In the genomic region with DNA sequence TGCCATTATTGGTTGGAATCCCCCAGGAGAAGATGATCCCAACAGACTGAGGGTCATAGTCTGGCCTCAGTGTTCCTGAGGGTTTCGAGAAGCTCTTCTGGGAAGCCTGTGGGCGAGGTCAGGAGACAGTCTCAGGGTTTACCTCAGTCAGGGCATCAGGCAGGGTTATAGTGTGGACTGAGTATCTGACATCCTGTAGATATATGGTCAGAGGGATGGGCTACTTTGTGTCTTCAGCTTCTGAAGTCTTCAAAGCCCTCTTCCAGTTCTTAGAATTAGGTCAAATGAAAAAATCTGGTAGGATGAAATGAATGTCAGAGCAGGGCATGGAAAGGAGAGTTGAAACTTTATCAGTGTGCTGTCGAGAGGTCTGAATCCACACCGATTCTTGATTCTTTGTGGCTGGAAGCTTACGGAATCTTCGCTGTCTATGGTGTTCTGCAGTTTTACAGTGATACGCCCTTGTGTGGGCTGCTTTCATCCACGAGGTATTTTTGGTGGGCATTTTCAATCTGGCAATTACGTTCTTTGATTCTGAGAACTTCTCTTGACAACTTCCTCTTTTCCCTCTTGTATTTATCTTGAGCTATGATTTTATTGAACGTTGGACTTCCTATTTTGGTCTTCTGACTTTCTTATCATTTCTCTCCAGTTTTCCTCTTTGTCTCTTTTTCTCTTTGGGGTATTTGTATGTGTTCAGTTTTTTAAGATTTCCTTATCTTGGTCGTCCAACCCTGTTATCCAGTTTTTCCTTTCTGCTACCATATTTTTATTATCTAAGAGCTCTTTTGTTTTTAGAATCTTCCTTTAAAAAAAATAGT, we compare ENCODE assay signal across 10 cellular contexts. TPM values are rescaled to one million over a fixed set of nuclear protein-coding genes. Genes with fewer than 3 reads are reported as not detected.
DNase-seq lines count a peak whose midpoint lies in the region; ATAC-seq and TF ChIP-seq lines count a peak whose summit lies in the region.
"Had no signal": no experiment of that assay in that cellular context is flagged by ENCODE, and none has a peak within 500 bp of the region (broad histone marks: within the 10 kb centered on the region; RNA-seq: fewer than 3 reads in every experiment).

No MANE protein-coding gene starts in this region.

- H3K4me1 ChIP-seq in SK-N-SH (ENCODE audit: control insufficient read depth in 1 of 2, insufficient read depth in 2 of 2, low read depth in 1 of 2, low read length in 1 of 2): peaks cover 2 to 4% of the 10 kb centered on the region in 2 experiments; a peak in 3 of 4 replicates

- ATAC-seq in activated CD8-positive, alpha-beta T cell treated with anti-CD3 and anti-CD28 coated beads for 36 hours: peak; percentile 77
- peak in 2 of 3 donors; percentile 41 to 59 for ATAC-seq in natural killer cell
- no peak for ATAC-seq in HG03025 (IDR thresholded peaks at IDR 0.05; ENCODE audit: low FRiP score, unreplicated experiment)
- ATAC-seq: SK-N-SH treated with all-trans-retinoic acid at 6 μM for 48 hours had no signal

- TF ChIP-seq RAD21 in SK-N-SH (IDR thresholded peaks at IDR 0.05; ENCODE audit: low read length): no peak

- no peaks in the 10 kb centered on the region for H3K9me3 Mint-ChIP-seq in activated CD8-positive, alpha-beta T cell treated with anti-CD3 and anti-CD28 coated beads for 36 hours
- H3K9me3 Mint-ChIP-seq in natural killer cell: no peaks in the 10 kb centered on the region

- H3K27me3 ChIP-seq in SK-N-SH (ENCODE audit: insufficient read depth): no peaks in the 10 kb centered on the region
- H3K27me3 ChIP-seq: testis had no signal

- peaks cover 99% of the 10 kb centered on the region for H3K79me2 ChIP-seq in SK-N-SH (ENCODE audit: insufficient read depth)

- POLR2A ChIA-PET in activated CD8-positive, alpha-beta T cell treated with anti-CD3 and anti-CD28 coated beads for 36 hours (lab: Charles Lee): interaction anchor here (1.2 to 1.9 kb wide), 2 partner anchors 10 to 30 kb away, joined by 4 to 12 read pairs; a partner anchor contains a TSS
- POLR2A ChIA-PET in SK-N-SH (lab: Yijun Ruan, JAX): no interaction called here

- peak overlapping the region; percentile 82 for H3K27ac Mint-ChIP-seq in activated CD8-positive, alpha-beta T cell treated with anti-CD3 and anti-CD28 coated beads for 36 hours
- H3K27ac Mint-ChIP-seq in natural killer cell: peak overlapping the region; percentile 70 to 74

- no peaks in the 10 kb centered on the region for H3K9me2 ChIP-seq in SK-N-SH

- DNase-seq in GM12865 (ENCODE audit: low read depth): peak; percentile 9
- DNase-seq in Kasumi-1 (lab: John Stamatoyannopoulos, UW): peak; percentile 86 to 88
- DNase-seq in activated CD8-positive, alpha-beta T cell treated with anti-CD3 and anti-CD28 coated beads for 36 hours: peak; percentile 40
- no peak for DNase-seq in natural killer cell
- DNase-seq in stimulated activated CD4-positive, alpha-beta T cell treated with anti-CD3 and anti-CD28 coated beads, Interleukin-12 subunit alpha, Interleukin-12 subunit beta, amount 100 ng/mL, for 4 hours: no peak
- DNase-seq in SK-N-SH: no peak
- DNase-seq in hippocampal formation (lab: John Stamatoyannopoulos, UW): no peak
- DNase-seq: testis had no signal

- peaks cover 25% of the 10 kb centered on the region for H3K36me3 Mint-ChIP-seq in activated CD8-positive, alpha-beta T cell treated with anti-CD3 and anti-CD28 coated beads for 36 hours (ENCODE audit: low read depth)
- no peaks in the 10 kb centered on the region for H3K36me3 Mint-ChIP-seq in natural killer cell

- peak overlapping the region; percentile 62 for H3K4me3 Mint-ChIP-seq in activated CD8-positive, alpha-beta T cell treated with anti-CD3 and anti-CD28 coated beads for 36 hours
- peak overlapping the region; percentile 59 for H3K4me3 Mint-ChIP-seq in natural killer cell

- H3K4me2 ChIP-seq in SK-N-SH: no peak overlapping the region

- no peak overlapping the region for H3K27ac ChIP-seq in SK-N-SH (ENCODE audit: low read depth in 2 of 2, low read length in 1 of 2)
- H3K27ac ChIP-seq: testis had no signal

- CTCF ChIA-PET in activated CD8-positive, alpha-beta T cell treated with anti-CD3 and anti-CD28 coated beads for 36 hours (lab: Charles Lee): interaction anchor here (2.2 kb wide), 1 partner anchor 31 kb away, joined by 6 read pairs; a partner anchor contains a TSS
- CTCF ChIA-PET in SK-N-SH (lab: Yijun Ruan, JAX): interaction anchor here (1.5 kb wide), 1 partner anchor 37 kb away, joined by 3 read pairs; no protein-coding TSS in a partner anchor

- H4K20me1 ChIP-seq in SK-N-SH (ENCODE audit: insufficient read depth): peaks cover 91% of the 10 kb centered on the region

- no peak for TF ChIP-seq EP300 in SK-N-SH (IDR thresholded peaks at IDR 0.05; ENCODE audit: borderline replicate concordance in 1 of 2, low read depth in 1 of 2, low read length in 1 of 2)

- peaks cover 16 to 30% of the 10 kb centered on the region in 2 experiments for H3K36me3 ChIP-seq in SK-N-SH (replicated peaks in 1 of 2; ENCODE audit: control insufficient read depth in 1 of 2, insufficient read depth in 2 of 2, low read length in 1 of 2)

- H3K4me1 Mint-ChIP-seq in activated CD8-positive, alpha-beta T cell treated with anti-CD3 and anti-CD28 coated beads for 36 hours (ENCODE audit: low read depth): peaks cover 64% of the 10 kb centered on the region
- peaks cover 70 to 71% of the 10 kb centered on the region in 2 donors for H3K4me1 Mint-ChIP-seq in natural killer cell

- H3K4me3 ChIP-seq in GM12865 (ENCODE audit: low read depth, low read length) (peak overlapping the region; percentile 18), SK-N-SH (ENCODE audit: low read depth in 2 of 2, low read length in 1 of 2) (no peak overlapping the region)
- H3K4me3 ChIP-seq: testis had no signal

- TF ChIP-seq CTCF in GM12865 (IDR thresholded peaks at IDR 0.05; ENCODE audit: insufficient read depth, low read depth, low read length, missing control alignments) (no peak), natural killer cell (IDR thresholded peaks at IDR 0.05) (no peak), SK-N-SH (IDR thresholded peaks at IDR 0.05) (no peak)
- no peak for TF ChIP-seq CTCF in activated CD8-positive, alpha-beta T cell treated with anti-CD3 and anti-CD28 coated beads for 36 hours (IDR thresholded peaks at IDR 0.05)

- no peaks in the 10 kb centered on the region for H3K9me3 ChIP-seq in SK-N-SH
- H3K9me3 ChIP-seq: testis had no signal

- no peaks in the 10 kb centered on the region for H3F3A ChIP-seq in SK-N-SH (replicated peaks; ENCODE audit: insufficient read depth)

- 92% methylated on average over 11 of the region's 11 CpGs for WGBS in SK-N-SH (ENCODE audit: low lambda C conversion rate)

- intact Hi-C loops in activated CD8-positive, alpha-beta T cell treated with anti-CD3 and anti-CD28 coated beads for 36 hours (cut with micrococcal nuclease): no loop called here
- intact Hi-C loops in natural killer cell (cut with micrococcal nuclease): no loop called here

- no peak overlapping the region for H3K9ac ChIP-seq in SK-N-SH

- no peaks in the 10 kb centered on the region for H3K27me3 Mint-ChIP-seq in activated CD8-positive, alpha-beta T cell treated with anti-CD3 and anti-CD28 coated beads for 36 hours
- no peaks in the 10 kb centered on the region for H3K27me3 Mint-ChIP-seq in natural killer cell (ENCODE audit: low read depth in 2 of 2)

- no peak overlapping the region for H2AFZ ChIP-seq in SK-N-SH (ENCODE audit: low read depth)

TF ChIP-seq in SK-N-SH, 30 proteins besides CTCF, POLR2A, EP300 and RAD21 (continues in another document):
- no peak for TF ChIP-seq GATA2 (CRISPR knock-in tag; IDR thresholded peaks at IDR 0.05)
- no peak for TF ChIP-seq TAF1 (IDR thresholded peaks at IDR 0.05; ENCODE audit: borderline replicate concordance, low read depth, low read length)
- TF ChIP-seq FOXJ3 (CRISPR knock-in tag; IDR thresholded peaks at IDR 0.05): no peak
- TF ChIP-seq RFX5 (IDR thresholded peaks at IDR 0.05; ENCODE audit: low read length): no peak
- no peak for TF ChIP-seq SIN3A (IDR thresholded peaks at IDR 0.05; ENCODE audit: borderline replicate concordance, low read depth, low read length)
- TF ChIP-seq, protein P1, sequence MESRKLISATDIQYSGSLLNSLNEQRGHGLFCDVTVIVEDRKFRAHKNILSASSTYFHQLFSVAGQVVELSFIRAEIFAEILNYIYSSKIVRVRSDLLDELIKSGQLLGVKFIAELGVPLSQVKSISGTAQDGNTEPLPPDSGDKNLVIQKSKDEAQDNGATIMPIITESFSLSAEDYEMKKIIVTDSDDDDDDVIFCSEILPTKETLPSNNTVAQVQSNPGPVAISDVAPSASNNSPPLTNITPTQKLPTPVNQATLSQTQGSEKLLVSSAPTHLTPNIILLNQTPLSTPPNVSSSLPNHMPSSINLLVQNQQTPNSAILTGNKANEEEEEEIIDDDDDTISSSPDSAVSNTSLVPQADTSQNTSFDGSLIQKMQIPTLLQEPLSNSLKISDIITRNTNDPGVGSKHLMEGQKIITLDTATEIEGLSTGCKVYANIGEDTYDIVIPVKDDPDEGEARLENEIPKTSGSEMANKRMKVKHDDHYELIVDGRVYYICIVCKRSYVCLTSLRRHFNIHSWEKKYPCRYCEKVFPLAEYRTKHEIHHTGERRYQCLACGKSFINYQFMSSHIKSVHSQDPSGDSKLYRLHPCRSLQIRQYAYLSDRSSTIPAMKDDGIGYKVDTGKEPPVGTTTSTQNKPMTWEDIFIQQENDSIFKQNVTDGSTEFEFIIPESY (IDR thresholded peaks at IDR 0.05; ENCODE audit: borderline replicate concordance, low read depth): no peak
- TF ChIP-seq CHD2 (IDR thresholded peaks at IDR 0.05; ENCODE audit: low read length, partially characterized antibody): no peak
- TF ChIP-seq, protein P2, sequence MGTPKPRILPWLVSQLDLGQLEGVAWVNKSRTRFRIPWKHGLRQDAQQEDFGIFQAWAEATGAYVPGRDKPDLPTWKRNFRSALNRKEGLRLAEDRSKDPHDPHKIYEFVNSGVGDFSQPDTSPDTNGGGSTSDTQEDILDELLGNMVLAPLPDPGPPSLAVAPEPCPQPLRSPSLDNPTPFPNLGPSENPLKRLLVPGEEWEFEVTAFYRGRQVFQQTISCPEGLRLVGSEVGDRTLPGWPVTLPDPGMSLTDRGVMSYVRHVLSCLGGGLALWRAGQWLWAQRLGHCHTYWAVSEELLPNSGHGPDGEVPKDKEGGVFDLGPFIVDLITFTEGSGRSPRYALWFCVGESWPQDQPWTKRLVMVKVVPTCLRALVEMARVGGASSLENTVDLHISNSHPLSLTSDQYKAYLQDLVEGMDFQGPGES (IDR thresholded peaks at IDR 0.05; ENCODE audit: low read depth, low read length): no peak
- no peak for TF ChIP-seq NFIC (IDR thresholded peaks at IDR 0.05; ENCODE audit: borderline replicate concordance)
- TF ChIP-seq MXI1 (IDR thresholded peaks at IDR 0.05; ENCODE audit: low read depth, low read length): no peak
- no peak for TF ChIP-seq MEF2A (IDR thresholded peaks at IDR 0.05; ENCODE audit: borderline replicate concordance, low read depth)

RNA-seq across cellular contexts. Expression of a gene that starts 30.4 kb away (rescaled TPM):
- 10 to 100 TPM; 80.1 to 84.4 TPM for total RNA-seq in activated CD8-positive, alpha-beta T cell treated with anti-CD3 and anti-CD28 coated beads for 36 hours
- total RNA-seq in natural killer cell: 100 to 1,000 TPM; 168 to 205 (median 193) TPM
- 51.9 and 61.4 TPM in 2 replicates for polyA plus RNA-seq in SK-N-SH (2012; rRNA removed)
- 54.3 and 56.9 TPM in 2 replicates for polyA plus RNA-seq in SK-N-SH (2012; cell fraction: cytosol; rRNA removed)
- 97.5 and 134 TPM in 2 replicates for polyA plus RNA-seq in SK-N-SH (2012; cell fraction: nucleus; rRNA removed)

Comparison
In these comparisons a context has a peak if more than half of its experiments do, and no peak if none do; other contexts are left out.
1. DNase-seq: peak in GM12865 (single experiment), Kasumi-1 (2 of 2) and activated CD8-positive, alpha-beta T cell treated with anti-CD3 and anti-CD28 coated beads for 36 hours (single experiment); none in natural killer cell (single experiment), stimulated activated CD4-positive, alpha-beta T cell treated with anti-CD3 and anti-CD28 coated beads, Interleukin-12 subunit alpha, Interleukin-12 subunit beta, amount 100 ng/mL, for 4 hours (single experiment), SK-N-SH (single experiment) and hippocampal formation (0 of 2).